ENCODE assay signal across 8 cellular contexts in genomic region chr17:41666336-41666680, GRCh38. TPM values are rescaled to one million over a fixed set of nuclear protein-coding genes. Genes with fewer than 3 reads are reported as not detected.
A peak's percentile ranks its signal among the peaks of the same experiment; 100 is the strongest.
DNase-seq lines count a peak whose midpoint lies in the region; ATAC-seq and TF ChIP-seq lines count a peak whose summit lies in the region.

No MANE protein-coding gene starts in this region.

- TF ChIP-seq CTCF in epithelial cell of proximal tubule (conservative IDR thresholded peaks at IDR 0.05; ENCODE audit: low read depth, low read length): no peak
- no peak for TF ChIP-seq CTCF in neural cell (IDR thresholded peaks at IDR 0.05; ENCODE audit: poor library complexity, severe bottlenecking)

- H2AFZ ChIP-seq in neural cell (ENCODE audit: low read depth, low read length): peak overlapping the region; percentile 17

- H3K9ac ChIP-seq in neural cell (ENCODE audit: low read length): peak overlapping the region; percentile 70

- WGBS in thymus: 0% methylated on average over 14 of the region's 14 CpGs

- H3K79me2 ChIP-seq in neural cell (replicated peaks; ENCODE audit: insufficient read depth, low read length): no peaks in the 10 kb centered on the region

- ATAC-seq in GM18870 (IDR thresholded peaks at IDR 0.05; ENCODE audit: unreplicated experiment) (peak; percentile 43), HG03039 (IDR thresholded peaks at IDR 0.05; ENCODE audit: unreplicated experiment) (peak; percentile 27)
- peak; percentile 34 for ATAC-seq in activated CD8-positive, alpha-beta memory T cell treated with anti-CD3 and anti-CD28 coated beads, Interleukin-2, amount 10 ng/mL, durations not matched to agents 7 days and 5 days

- H3K4me1 ChIP-seq in thymus (ENCODE audit: control insufficient read depth, insufficient read depth, low read length): no peaks in the 10 kb centered on the region

- peaks cover 13% of the 10 kb centered on the region for H3K27me3 Mint-ChIP-seq in activated CD8-positive, alpha-beta memory T cell treated with anti-CD3 and anti-CD28 coated beads, Interleukin-2, amount 10 ng/mL, durations not matched to agents 7 days and 5 days

- H3K9me2 ChIP-seq in neural cell (ENCODE audit: insufficient read depth, low read length): no peaks in the 10 kb centered on the region

- H3K4me1 Mint-ChIP-seq in activated CD8-positive, alpha-beta memory T cell treated with anti-CD3 and anti-CD28 coated beads, Interleukin-2, amount 10 ng/mL, durations not matched to agents 7 days and 5 days: peaks cover 49% of the 10 kb centered on the region

- H3K36me3 Mint-ChIP-seq in activated CD8-positive, alpha-beta memory T cell treated with anti-CD3 and anti-CD28 coated beads, Interleukin-2, amount 10 ng/mL, durations not matched to agents 7 days and 5 days: no peaks in the 10 kb centered on the region

- no peak for TF ChIP-seq RAD21 in neural cell (conservative IDR thresholded peaks at IDR 0.05)

- TF ChIP-seq EP300 in neural cell (conservative IDR thresholded peaks at IDR 0.05; ENCODE audit: poor library complexity, severe bottlenecking): no peak

- H3K4me3 Mint-ChIP-seq in activated CD8-positive, alpha-beta memory T cell treated with anti-CD3 and anti-CD28 coated beads, Interleukin-2, amount 10 ng/mL, durations not matched to agents 7 days and 5 days: peak overlapping the region; percentile 71

- H3K4me3 ChIP-seq in epithelial cell of proximal tubule (ENCODE audit: low read depth, low read length) (peak overlapping the region; percentile 51), neural cell (ENCODE audit: low read length) (peak overlapping the region; percentile 56), thymus (ENCODE audit: low read length) (peak overlapping the region; percentile 54)

- H4K20me1 ChIP-seq in neural cell (ENCODE audit: insufficient read depth): no peaks in the 10 kb centered on the region

- H3K27ac Mint-ChIP-seq in activated CD8-positive, alpha-beta memory T cell treated with anti-CD3 and anti-CD28 coated beads, Interleukin-2, amount 10 ng/mL, durations not matched to agents 7 days and 5 days: peak overlapping the region; percentile 94

- H3K27me3 ChIP-seq in neural cell (ENCODE audit: insufficient read depth, low read depth, low read length): no peaks in the 10 kb centered on the region
- peaks cover 2% of the 10 kb centered on the region for H3K27me3 ChIP-seq in thymus (ENCODE audit: control insufficient read depth, insufficient read depth)

- H3K9me3 ChIP-seq in neural cell (ENCODE audit: low read length) (no peaks in the 10 kb centered on the region), thymus (ENCODE audit: control insufficient read depth) (no peaks in the 10 kb centered on the region)

- CTCF ChIA-PET in activated CD8-positive, alpha-beta memory T cell treated with anti-CD3 and anti-CD28 coated beads, Interleukin-2, amount 10 ng/mL, durations not matched to agents 7 days and 5 days (lab: Charles Lee): interaction anchor here (1.1 to 12.7 kb wide), 13 partner anchors 8 to 1020 kb away, joined by 3 to 558 read pairs (median 5); partner anchors contain the start of genes EIF1, ODAD4 and SMARCE1

- DNase-seq in NCI-H2227 treated with DMSO at 0.1 percent for 48 hours (lab: John Stamatoyannopoulos, UW) (peak; percentile 83), epithelial cell of proximal tubule (ENCODE audit: low read depth) (no peak), hippocampal formation (lab: John Stamatoyannopoulos, UW) (no peak)
- peak; percentile 77 for DNase-seq in activated CD8-positive, alpha-beta memory T cell treated with anti-CD3 and anti-CD28 coated beads, Interleukin-2, amount 10 ng/mL, durations not matched to agents 7 days and 5 days

- H3K36me3 ChIP-seq in neural cell (ENCODE audit: insufficient read depth, low read length) (no peaks in the 10 kb centered on the region), thymus (ENCODE audit: control insufficient read depth, insufficient read depth) (no peaks in the 10 kb centered on the region)

- H3K4me2 ChIP-seq in neural cell (ENCODE audit: low read length): peak overlapping the region; percentile 37

- H3F3A ChIP-seq in neural cell (ENCODE audit: insufficient read depth, low read length, poor library complexity, severe bottlenecking): no peaks in the 10 kb centered on the region

- H3K27ac ChIP-seq in neural cell (ENCODE audit: low read length) (peak overlapping the region; percentile 87), thymus (ENCODE audit: low read depth) (peak overlapping the region; percentile 37)

- H3K9me3 Mint-ChIP-seq in activated CD8-positive, alpha-beta memory T cell treated with anti-CD3 and anti-CD28 coated beads, Interleukin-2, amount 10 ng/mL, durations not matched to agents 7 days and 5 days (ENCODE audit: low read depth): no peaks in the 10 kb centered on the region

TF ChIP-seq in neural cell, 6 proteins besides CTCF, POLR2A, EP300 and RAD21:
- TF ChIP-seq EZH2 (IDR thresholded peaks at IDR 0.05; ENCODE audit: borderline replicate concordance, insufficient read depth, low read length, poor library complexity, severe bottlenecking): no peak
- peak; percentile 6 for TF ChIP-seq POLR2AphosphoS5 (IDR thresholded peaks at IDR 0.05)

RNA-seq across cellular contexts. Expression of gene EIF1, which starts 22.4 kb away (rescaled TPM):
- 100 to 1,000 TPM; 593 to 900 TPM for total RNA-seq in activated CD8-positive, alpha-beta memory T cell treated with anti-CD3 and anti-CD28 coated beads, Interleukin-2, amount 10 ng/mL, durations not matched to agents 7 days and 5 days
- total RNA-seq in epithelial cell of proximal tubule: 59.0 and 86.7 TPM in 2 replicates
- 257 and 258 TPM in 2 replicates for polyA plus RNA-seq in neural cell
- 199 and 224 TPM in 2 replicates for polyA minus RNA-seq in neural cell
- polyA plus RNA-seq in thymus: 1,051 TPM

RNA-seq across cellular contexts. Expression of gene KRT17, which starts 41.9 kb away (rescaled TPM):
- total RNA-seq in activated CD8-positive, alpha-beta memory T cell treated with anti-CD3 and anti-CD28 coated beads, Interleukin-2, amount 10 ng/mL, durations not matched to agents 7 days and 5 days: under 1 TPM in 1 of 2 experiments, not detected in 1; 0.80 TPM
- 20.8 and 88.8 TPM in 2 replicates for total RNA-seq in epithelial cell of proximal tubule
- 0.78 TPM in 1 of 2 replicates, not detected in the other for polyA plus RNA-seq in neural cell
- polyA minus RNA-seq in neural cell: not detected in 2 replicates
- polyA plus RNA-seq in thymus: 2,044 TPM

RNA-seq across cellular contexts. Expression of gene GAST, which starts 45.8 kb away (rescaled TPM):
- total RNA-seq in activated CD8-positive, alpha-beta memory T cell treated with anti-CD3 and anti-CD28 coated beads, Interleukin-2, amount 10 ng/mL, durations not matched to agents 7 days and 5 days: not detected
- total RNA-seq in epithelial cell of proximal tubule: not detected in 2 replicates
- polyA plus RNA-seq in neural cell (not detected in 2 replicates), thymus (77.6 TPM)
- not detected in 2 replicates for polyA minus RNA-seq in neural cell

RNA-seq across cellular contexts. Expression of gene KRT16, which starts 53.7 kb away (rescaled TPM):
- total RNA-seq in activated CD8-positive, alpha-beta memory T cell treated with anti-CD3 and anti-CD28 coated beads, Interleukin-2, amount 10 ng/mL, durations not matched to agents 7 days and 5 days: not detected
- 2.0 and 4.3 TPM in 2 replicates for total RNA-seq in epithelial cell of proximal tubule
- polyA plus RNA-seq in neural cell: not detected in 2 replicates
- not detected in 2 replicates for polyA minus RNA-seq in neural cell
- polyA plus RNA-seq in thymus: 262 TPM

Comparison
In these comparisons a context has a peak if more than half of its experiments do, and no peak if none do; other contexts are left out.
1. DNase-seq: peak in NCI-H2227 treated with DMSO at 0.1 percent for 48 hours (single experiment) and activated CD8-positive, alpha-beta memory T cell treated with anti-CD3 and anti-CD28 coated beads, Interleukin-2, amount 10 ng/mL, durations not matched to agents 7 days and 5 days (single experiment); none in epithelial cell of proximal tubule (single experiment) and hippocampal formation (0 of 2).
2. RNA of gene KRT17, which starts 41.9 kb away (total RNA-seq): 20.8 to 88.8 TPM in epithelial cell of proximal tubule; 0.80 TPM in activated CD8-positive, alpha-beta memory T cell treated with anti-CD3 and anti-CD28 coated beads, Interleukin-2, amount 10 ng/mL, durations not matched to agents 7 days and 5 days; every median in the first group is over 10 times any median in the second.
3. Peak in every context shown above with its lines, with median percentiles within 50 percentile points of each other: ATAC-seq and H3K4me3 ChIP-seq.